In the genomic region with DNA sequence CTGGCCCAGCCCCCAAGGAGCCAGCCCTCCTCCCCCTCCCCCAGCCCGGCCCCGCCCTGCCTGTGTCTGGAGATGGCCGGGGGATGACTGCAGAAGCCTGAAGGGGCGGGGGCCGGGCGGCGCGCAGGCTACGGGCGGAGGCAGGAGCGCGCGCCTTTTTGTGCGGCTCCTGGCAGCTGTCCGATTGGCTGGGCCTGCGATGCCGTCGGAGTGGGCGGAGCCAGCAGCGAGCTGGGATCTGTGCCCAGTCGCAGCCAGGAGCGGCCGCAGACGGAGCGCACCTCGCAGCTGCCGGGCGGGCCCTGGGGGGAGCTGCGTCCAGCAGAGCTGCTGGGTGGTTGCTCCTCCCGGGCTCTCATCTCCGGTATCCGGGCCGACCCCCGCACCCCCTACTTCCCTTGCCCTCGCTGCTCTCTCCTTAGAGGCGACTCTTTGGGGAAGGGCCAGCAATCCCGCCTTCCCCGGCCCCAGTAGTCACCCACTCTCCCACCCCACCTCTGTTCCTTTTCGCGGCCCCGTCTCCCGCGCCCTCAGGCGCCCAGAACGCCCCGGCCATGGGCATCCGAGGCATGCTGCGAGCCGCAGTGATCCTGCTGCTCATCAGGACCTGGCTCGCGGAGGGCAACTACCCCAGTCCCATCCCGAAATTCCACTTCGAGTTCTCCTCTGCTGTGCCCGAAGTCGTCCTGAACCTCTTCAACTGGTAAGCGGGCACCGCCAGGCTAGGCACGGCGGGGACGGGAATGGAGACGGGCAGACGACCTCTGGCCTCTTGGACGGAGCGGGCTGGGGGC, we compare ENCODE assay signal across 8 cellular contexts. TPM values are rescaled to one million over a fixed set of nuclear protein-coding genes. Genes with fewer than 3 reads are reported as not detected.
DNase-seq lines count a peak whose midpoint lies in the region; ATAC-seq and TF ChIP-seq lines count a peak whose summit lies in the region.

A gene (plus strand): TSS at position 247 of the 794 bp plus-strand sequence. CDS start 308 bp downstream, at position 555.

- DNase-seq in A673 (ENCODE audit: low spot score) = peak; percentile 70
- DNase-seq in SK-N-MC (ENCODE audit: low read depth, low spot score) = no peak
- DNase-seq in right cardiac atrium = peak; percentile 39 to 70 (median 53)
- peak; percentile 43 for DNase-seq in ureter (ENCODE audit: low spot score)
- no peak for DNase-seq in NK-92 (lab: John Stamatoyannopoulos, UW; ENCODE audit: unreplicated experiment)
- no peak for DNase-seq in CD1c-positive myeloid dendritic cell (ENCODE audit: extremely low spot score)

- POLR2A ChIA-PET in A673 (lab: Charles Lee; ENCODE audit: low non-redundant PET) = no interaction called here

- peaks cover 27% of the 10 kb centered on the region for H3K27me3 ChIP-seq in A673 (replicated peaks; ENCODE audit: insufficient read depth, low read depth, low read length, poor library complexity)
- H3K27me3 ChIP-seq in right cardiac atrium (ENCODE audit: control insufficient read depth, insufficient read depth) = no peaks in the 10 kb centered on the region

- no peak within 1 kb of the TSS for H3K9ac ChIP-seq in SK-N-MC (ENCODE audit: insufficient read length)

- CTCF ChIA-PET in A673 (lab: Charles Lee) = interaction anchor here (0.5 kb wide), 2 partner anchors 654 to 1462 kb away, joined by 3 to 9 read pairs; no protein-coding TSS in a partner anchor

- H3K27ac ChIP-seq in A673 (ENCODE audit: low read depth, low read length, poor library complexity, severe bottlenecking) (no peak within 1 kb of the TSS), SK-N-MC (no peak within 1 kb of the TSS), right cardiac atrium (ENCODE audit: low read length) (no peak within 1 kb of the TSS)

- peak in 1 of 2 donors; percentile 72 for ATAC-seq in right cardiac atrium
- no peak for ATAC-seq in HG02571 (IDR thresholded peaks at IDR 0.05; ENCODE audit: unreplicated experiment)

- H3K4me1 ChIP-seq in A673 (ENCODE audit: insufficient read depth, low read length, poor library complexity, severe bottlenecking) (no peaks in the 10 kb centered on the region), right cardiac atrium (ENCODE audit: control insufficient read depth, insufficient read depth, low read length) (no peaks in the 10 kb centered on the region)

- no peak for TF ChIP-seq EP300 in Ishikawa (IDR thresholded peaks at IDR 0.05; ENCODE audit: borderline replicate concordance)

- no peak for TF ChIP-seq RAD21 in Ishikawa (IDR thresholded peaks at IDR 0.05; ENCODE audit: low read depth)

- intact Hi-C loops in A673 (cut with micrococcal nuclease; ENCODE audit: unreplicated experiment) (loop anchor here (2.0 kb wide), 1 partner anchor 885 kb away; no protein-coding TSS in a partner anchor), right cardiac atrium (cut with DNase I) (loop anchor here in 2 of 4 donors (5.0 kb wide), 2 partner anchors 179 to 891 kb away; no protein-coding TSS in a partner anchor)

- H3K4me3 ChIP-seq in A673 (ENCODE audit: low read depth, low read length, poor library complexity, severe bottlenecking) (no peak within 1 kb of the TSS), SK-N-MC (peak within 1 kb of the TSS; percentile 74), right cardiac atrium (ENCODE audit: low read length) (no peak within 1 kb of the TSS)

- no peak for TF ChIP-seq CTCF in A673 (conservative IDR thresholded peaks at IDR 0.05; ENCODE audit: low read depth, low read length)

- BruUV-seq in A673 (replicated peaks; lab: Mats Ljungman, UMichigan) = no TSS peak

- H3K9me3 ChIP-seq in A673 (ENCODE audit: low read depth, low read length, poor library complexity, severe bottlenecking) (no peaks in the 10 kb centered on the region), SK-N-MC (ENCODE audit: low read depth, low read length) (no peaks in the 10 kb centered on the region), right cardiac atrium (ENCODE audit: control insufficient read depth, low read length) (no peaks in the 10 kb centered on the region)

- H3K36me3 ChIP-seq in A673 (ENCODE audit: insufficient read depth, low read length, poor library complexity, severe bottlenecking) (no peaks in the 10 kb centered on the region), SK-N-MC (ENCODE audit: insufficient read depth, low read length) (no peaks in the 10 kb centered on the region)

- WGBS in right cardiac atrium = 2% methylated on average over 61 of the region's 64 CpGs

TF ChIP-seq in Ishikawa, 13 proteins besides CTCF, POLR2A, EP300 and RAD21:
- TF ChIP-seq EGR1 (IDR thresholded peaks at IDR 0.05) = no peak
- 0 out of 2 replicates have a peak, but pooled peaks have one; percentile 34 for TF ChIP-seq TAF1 (IDR thresholded peaks at IDR 0.05; ENCODE audit: low read depth)

RNA-seq across cellular contexts. Expression of the gene that starts here (rescaled TPM):
- not detected in 2 replicates for total RNA-seq in A673 (2021)
- total RNA-seq in right cardiac atrium = not detected
- polyA plus RNA-seq in right cardiac atrium = not detected
- total RNA-seq in ureter = 0.26 TPM

Comparison
In these comparisons a context has a peak if more than half of its experiments do, and no peak if none do; other contexts are left out.
1. Peak in DNase-seq in A673; RNA of the gene not detected or under 1 TPM.
2. Peak in DNase-seq in right cardiac atrium; RNA of the gene not detected or under 1 TPM.
3. Peak in DNase-seq in ureter; RNA of the gene not detected or under 1 TPM.